In genomic region chr9:123208626-123209174, GRCh38 we compare ENCODE assay signal across 21 cellular contexts. TPM values are rescaled to one million over a fixed set of nuclear protein-coding genes. Genes with fewer than 3 reads are reported as not detected.
DNase-seq lines count a peak whose midpoint lies in the region; ATAC-seq and TF ChIP-seq lines count a peak whose summit lies in the region.
"Had no signal": no experiment of that assay in that cellular context is flagged by ENCODE, and none has a peak within 500 bp of the region (broad histone marks: within the 10 kb centered on the region; RNA-seq: fewer than 3 reads in every experiment).

No MANE protein-coding gene starts in this region.

- H3K27me3 Mint-ChIP-seq in memory B cell (no peaks in the 10 kb centered on the region), type B pancreatic cell (no peaks in the 10 kb centered on the region)
- no peaks in the 10 kb centered on the region for H3K27me3 Mint-ChIP-seq in CD8-positive, alpha-beta memory T cell
- H3K27me3 Mint-ChIP-seq: CD4-positive, alpha-beta memory T cell had no signal

- no peaks in the 10 kb centered on the region for H3K9me3 ChIP-seq in heart left ventricle
- H3K9me3 ChIP-seq in HEK293 (ENCODE audit: control insufficient read depth, insufficient read depth, low read depth, low read length), result no peaks in the 10 kb centered on the region
- no peaks in the 10 kb centered on the region for H3K9me3 ChIP-seq in CD8-positive, alpha-beta memory T cell (ENCODE audit: low read length)
- H3K9me3 ChIP-seq: A549, Caco-2 had no signal

- ATAC-seq in heart left ventricle (peak; percentile 38 to 71 (median 62)), memory B cell (ENCODE audit: low read depth) (no peak)
- ATAC-seq: A549, GM23338 had no signal

- WGBS in heart left ventricle, 4 donors, result 33 to 50% (median 46%) methylated on average over 1 of the region's 1 CpG

- H3K36me3 ChIP-seq in heart left ventricle (no peaks in the 10 kb centered on the region), HEK293 (ENCODE audit: control insufficient read depth in 2 of 2, insufficient read depth in 1 of 2, low read length in 2 of 2) (no peaks in the 10 kb centered on the region)
- H3K36me3 ChIP-seq in CD8-positive, alpha-beta memory T cell (ENCODE audit: insufficient read depth, low read length), result no peaks in the 10 kb centered on the region

- no peak for TF ChIP-seq CTCF in heart left ventricle (IDR thresholded peaks at IDR 0.05)
- no peak for TF ChIP-seq CTCF in HEK293 (tag by site-specific recombination; IDR thresholded peaks at IDR 0.05)
- no peak for TF ChIP-seq CTCF in type B pancreatic cell (conservative IDR thresholded peaks at IDR 0.05)

- intact Hi-C loops in heart left ventricle (cut with DNase I), result no loop called here
- intact Hi-C loops in cardiac septum (cut with DNase I), result no loop called here

- peak overlapping the region; percentile 56 for H3K27ac Mint-ChIP-seq in memory B cell
- H3K27ac Mint-ChIP-seq in type B pancreatic cell, result peak overlapping the region; percentile 18
- H3K27ac Mint-ChIP-seq in CD8-positive, alpha-beta memory T cell, result peak overlapping the region in 1 of 8 donors; percentile 27
- H3K27ac Mint-ChIP-seq: GM23338 had no signal

- H3K4me3 ChIP-seq in heart left ventricle (no peak overlapping the region), HEK293 (ENCODE audit: low read depth, low read length) (no peak overlapping the region)
- no peak overlapping the region for H3K4me3 ChIP-seq in CD8-positive, alpha-beta memory T cell (ENCODE audit: low read length)
- H3K4me3 ChIP-seq: A549, GM23338 had no signal

- H3K9me3 Mint-ChIP-seq in memory B cell (no peaks in the 10 kb centered on the region), type B pancreatic cell (no peaks in the 10 kb centered on the region)
- H3K9me3 Mint-ChIP-seq in CD8-positive, alpha-beta memory T cell, result no peaks in the 10 kb centered on the region
- H3K9me3 Mint-ChIP-seq: CD4-positive, alpha-beta memory T cell; GM23338 had no signal

- no peak for TF ChIP-seq POLR2A in heart left ventricle (IDR thresholded peaks at IDR 0.05)

- H3K4me1 Mint-ChIP-seq in memory B cell (peaks cover 24% of the 10 kb centered on the region), type B pancreatic cell (ENCODE audit: unreplicated experiment) (peaks cover 11% of the 10 kb centered on the region)
- H3K4me1 Mint-ChIP-seq in CD8-positive, alpha-beta memory T cell, result peaks cover 0 to 2% (median 0%) of the 10 kb centered on the region in 3 donors

- POLR2A ChIA-PET in HEK293 (lab: Yijun Ruan, JAX), result interaction anchor here (0.6 kb wide), 1 partner anchor 102 kb away, joined by 4 read pairs; no protein-coding TSS in a partner anchor
- POLR2A ChIA-PET in CD8-positive, alpha-beta memory T cell (lab: Charles Lee), result no interaction called here

- peaks cover 10% of the 10 kb centered on the region for H3K36me3 Mint-ChIP-seq in memory B cell
- peaks cover 9% of the 10 kb centered on the region for H3K36me3 Mint-ChIP-seq in type B pancreatic cell
- H3K36me3 Mint-ChIP-seq in CD8-positive, alpha-beta memory T cell, result peaks cover 0 to 4% (median 1%) of the 10 kb centered on the region in 3 donors

- H3K27me3 ChIP-seq in heart left ventricle, result no peaks in the 10 kb centered on the region
- H3K27me3 ChIP-seq in CD8-positive, alpha-beta memory T cell (ENCODE audit: insufficient read depth, low read length, poor library complexity, severe bottlenecking), result no peaks in the 10 kb centered on the region

- H3K27ac ChIP-seq in heart left ventricle (no peak overlapping the region), HEK293 (ENCODE audit: extremely low read depth, low read depth, low read length) (no peak overlapping the region)
- no peak overlapping the region for H3K27ac ChIP-seq in CD8-positive, alpha-beta memory T cell (ENCODE audit: low read depth, low read length)
- H3K27ac ChIP-seq: A549 had no signal

- DNase-seq in heart left ventricle, result no peak
- no peak for DNase-seq in cardiac septum (ENCODE audit: low spot score)
- DNase-seq in memory B cell (ENCODE audit: low spot score in 2 of 2), result no peak
- no peak for DNase-seq in type B pancreatic cell (ENCODE audit: extremely low spot score, unreplicated experiment)
- DNase-seq in CD8-positive, alpha-beta memory T cell, result no peak
- DNase-seq in HuH-7 (ENCODE audit: low spot score), result no peak
- no peak for DNase-seq in cortex of kidney (lab: John Stamatoyannopoulos, UW)
- DNase-seq: AML-193; C1 segment of cervical spinal cord; Caco-2; CD4-positive, alpha-beta memory T cell; HCEC 1CT; MM.1S; NCI-H2029; NCI-H2227 treated with DMSO at 0.1 percent for 48 hours; NCI-H526 treated with DMSO at 0.1 percent for 48 hours; RPMI8226; SHP77 treated with DMSO at 0.1 percent for 48 hours had no signal

- CTCF ChIA-PET in HEK293 (lab: Yijun Ruan, JAX), result no interaction called here
- CTCF ChIA-PET in CD8-positive, alpha-beta memory T cell (lab: Charles Lee), result no interaction called here

- peaks cover 0 to 7% (median 0%) of the 10 kb centered on the region in 12 donors for H3K4me1 ChIP-seq in heart left ventricle
- H3K4me1 ChIP-seq in HEK293 (ENCODE audit: control insufficient read depth, insufficient read depth, low read length), result no peaks in the 10 kb centered on the region
- H3K4me1 ChIP-seq in CD8-positive, alpha-beta memory T cell (ENCODE audit: insufficient read depth, low read length), result no peaks in the 10 kb centered on the region
- H3K4me1 ChIP-seq: A549, Caco-2 had no signal

- no peak overlapping the region for H3K4me3 Mint-ChIP-seq in memory B cell
- H3K4me3 Mint-ChIP-seq in type B pancreatic cell, result no peak overlapping the region
- H3K4me3 Mint-ChIP-seq in CD8-positive, alpha-beta memory T cell, result no peak overlapping the region
- H3K4me3 Mint-ChIP-seq: CD4-positive, alpha-beta memory T cell; GM23338 had no signal

TF ChIP-seq in HEK293, 187 proteins besides CTCF, POLR2A, EP300 and RAD21:
- peak; percentile 32; the same call in 1 of the 2 replicates for TF ChIP-seq SCRT1 (tag by site-specific recombination; IDR thresholded peaks at IDR 0.05; ENCODE audit: borderline replicate concordance)
- no peak for TF ChIP-seq YY1 (tag by site-specific recombination; IDR thresholded peaks at IDR 0.05)

RNA-seq across cellular contexts. Expression of gene STRBP, which starts 59.7 kb away (rescaled TPM):
- 10 to 100 TPM in 8 of 9 donors, 1 to 10 TPM in 1; 8.3 to 24.4 (median 18.7) TPM for total RNA-seq in heart left ventricle
- polyA plus RNA-seq in heart left ventricle, result 10 to 100 TPM in 1 of 2 donors, 1 to 10 TPM in 1; 5.9 to 23.9 TPM
- 16.1 TPM for total RNA-seq in cardiac septum
- 51.1 and 56.7 TPM in 2 replicates for total RNA-seq in type B pancreatic cell (ENCODE audit: low replicate concordance)
- 10 to 100 TPM; 31.4 to 32.3 TPM for total RNA-seq in CD8-positive, alpha-beta memory T cell
- polyA plus RNA-seq in CD8-positive, alpha-beta memory T cell, result 22.2 TPM
